17 cellular contexts compared by ENCODE assay signal in the genomic region with DNA sequence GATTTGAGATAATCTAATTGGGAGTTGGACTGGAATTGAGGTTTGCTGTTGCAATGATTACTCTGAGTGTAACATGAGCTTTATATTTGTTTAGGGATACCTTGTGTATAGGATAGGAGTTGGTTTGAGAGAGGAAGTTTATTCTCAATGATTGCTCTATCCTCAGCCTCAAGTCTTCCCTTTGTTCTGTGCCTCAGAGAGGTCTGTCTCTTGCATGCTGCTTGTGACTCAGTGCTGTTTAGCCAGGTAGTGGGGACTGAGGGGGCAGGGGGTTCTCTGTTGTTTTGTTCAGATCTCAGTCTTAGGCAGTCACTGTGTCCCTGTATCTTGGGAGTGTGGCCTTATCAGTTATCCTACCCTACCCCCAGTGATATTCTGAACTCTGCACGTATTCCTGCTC.
DNase-seq lines count a peak whose midpoint lies in the region; ATAC-seq and TF ChIP-seq lines count a peak whose summit lies in the region.
"Had no signal": no experiment of that assay in that cellular context is flagged by ENCODE, and none has a peak within 500 bp of the region (broad histone marks: within the 10 kb centered on the region; RNA-seq: fewer than 3 reads in every experiment).

No MANE protein-coding gene starts in this region.

- no peaks in the 10 kb centered on the region for H3K23me2 ChIP-seq in H9 (ENCODE audit: insufficient read length, low read depth, low read length, poor library complexity, severe bottlenecking)

- H4K91ac ChIP-seq in H9 (ENCODE audit: insufficient read length, low read depth, low read length) = no peak overlapping the region

- no peak overlapping the region for H3K4ac ChIP-seq in H9 (ENCODE audit: low read depth, low read length)

- H3K27me3 ChIP-seq in H9 (ENCODE audit: insufficient read depth, low read length) (no peaks in the 10 kb centered on the region), endodermal cell (ENCODE audit: control insufficient read depth, insufficient read depth, low read length, poor library complexity, severe bottlenecking) (no peaks in the 10 kb centered on the region)
- H3K27me3 ChIP-seq: BLaER1 had no signal

- no peak overlapping the region for H3K18ac ChIP-seq in H9 (ENCODE audit: insufficient read length, low read depth, low read length)

- H3K9me3 ChIP-seq in H9 (ENCODE audit: control insufficient read depth, low read depth, low read length) (no peaks in the 10 kb centered on the region), endodermal cell (ENCODE audit: control insufficient read depth, low read length) (no peaks in the 10 kb centered on the region)
- H3K9me3 ChIP-seq: BLaER1 had no signal

- no peak overlapping the region for H2AFZ ChIP-seq in H9 (ENCODE audit: low read length)

- H3K14ac ChIP-seq in H9 (ENCODE audit: insufficient read depth, low read length) = no peak overlapping the region

- H3K27ac ChIP-seq in H9 (ENCODE audit: insufficient read length, low read depth, low read length) (no peak overlapping the region), endodermal cell (ENCODE audit: low read depth, low read length) (no peak overlapping the region)
- H3K27ac ChIP-seq: BLaER1, HL-60 had no signal

- no peak overlapping the region for H4K8ac ChIP-seq in H9 (replicated peaks; ENCODE audit: insufficient read length, low read depth, low read length)

- H3K9ac ChIP-seq in H9 (ENCODE audit: extremely low read depth, insufficient read length, low read length) (no peak overlapping the region), endodermal cell (ENCODE audit: extremely low read depth, low read length, poor library complexity, severe bottlenecking) (no peak overlapping the region)
- H3K9ac ChIP-seq: BLaER1 had no signal

- H2BK15ac ChIP-seq in H9 (ENCODE audit: low read depth, low read length) = no peak overlapping the region

- H3K4me1 Mint-ChIP-seq in H9 (peaks cover 15 to 20% of the 10 kb centered on the region in 2 experiments), endodermal cell (peaks cover 13% of the 10 kb centered on the region), progenitor cell of endocrine pancreas (ENCODE audit: low read depth) (peaks cover 10% of the 10 kb centered on the region)

- no peak overlapping the region for H2AK5ac ChIP-seq in H9 (ENCODE audit: insufficient read length, low read length)

- no peak overlapping the region for H3K23ac ChIP-seq in H9 (ENCODE audit: insufficient read length, low read depth, low read length)

- H3T11ph ChIP-seq in H9 (ENCODE audit: low read length) = no peak overlapping the region

- no peak for ATAC-seq in HG03571 (IDR thresholded peaks at IDR 0.05; ENCODE audit: unreplicated experiment)
- ATAC-seq: CD8-positive, alpha-beta T cell; K562; SK-N-SH treated with all-trans-retinoic acid at 6 μM for 48 hours had no signal

- no CpG with 5 or more reads among the region's 1 CpG for WGBS in H9 (ENCODE audit: extremely low coverage, insufficient read length, low lambda C conversion rate)
- 71 to 76% methylated on average over 1 of the region's 1 CpG for WGBS in endodermal cell (ENCODE audit: insufficient coverage in 1 of 2, insufficient read length in 1 of 2), 2 experiments

- peaks cover 3 to 5% of the 10 kb centered on the region in 2 experiments; a peak in 4 of 5 replicates for H3K9me3 Mint-ChIP-seq in H9
- peaks cover 5% of the 10 kb centered on the region for H3K9me3 Mint-ChIP-seq in endodermal cell
- H3K9me3 Mint-ChIP-seq in progenitor cell of endocrine pancreas (ENCODE audit: low read depth) = no peaks in the 10 kb centered on the region

- no peak overlapping the region for H3K56ac ChIP-seq in H9 (ENCODE audit: insufficient read length, low read depth, low read length)

- H3K79me2 ChIP-seq in H9 (ENCODE audit: insufficient read depth, low read length) = no peaks in the 10 kb centered on the region

- H3K4me2 ChIP-seq in H9 (ENCODE audit: insufficient read depth, insufficient read length, low read length) = no peak overlapping the region
- H3K4me2 ChIP-seq: BLaER1 had no signal

- no peak overlapping the region for H3K4me3 ChIP-seq in endodermal cell (ENCODE audit: low read length)
- H3K4me3 ChIP-seq: BLaER1, K562 had no signal

- no peak overlapping the region for H2BK5ac ChIP-seq in H9 (ENCODE audit: insufficient read length, low read length)

- no peaks in the 10 kb centered on the region for H3K27me3 Mint-ChIP-seq in H9 (ENCODE audit: low read depth)
- H3K27me3 Mint-ChIP-seq in endodermal cell (ENCODE audit: insufficient read depth) = no peaks in the 10 kb centered on the region
- H3K27me3 Mint-ChIP-seq in progenitor cell of endocrine pancreas = no peaks in the 10 kb centered on the region

- H2BK12ac ChIP-seq in H9 (ENCODE audit: insufficient read length, low read depth, low read length) = no peak overlapping the region

- H3K36me3 Mint-ChIP-seq in H9 (ENCODE audit: insufficient read depth in 1 of 3, low read depth in 3 of 3) = peaks cover 0 to 8% (median 2%) of the 10 kb centered on the region in 3 experiments; a peak in 2 of 7 replicates
- H3K36me3 Mint-ChIP-seq in endodermal cell (ENCODE audit: low read depth) = no peaks in the 10 kb centered on the region
- H3K36me3 Mint-ChIP-seq in progenitor cell of endocrine pancreas (ENCODE audit: insufficient read depth) = no peaks in the 10 kb centered on the region
- H3K36me3 Mint-ChIP-seq: CD8-positive, alpha-beta T cell had no signal

- H3K4me1 ChIP-seq in H9 (ENCODE audit: insufficient read depth, low read length) (no peaks in the 10 kb centered on the region; the same call in 1 of the 2 replicates), endodermal cell (ENCODE audit: control insufficient read depth, insufficient read depth, low read length) (no peaks in the 10 kb centered on the region)

- H3K4me3 Mint-ChIP-seq in H9 (no peak overlapping the region), endodermal cell (no peak overlapping the region), progenitor cell of endocrine pancreas (ENCODE audit: low read depth) (no peak overlapping the region)
- H3K4me3 Mint-ChIP-seq: CD8-positive, alpha-beta T cell had no signal

- no peak overlapping the region for H2BK120ac ChIP-seq in H9 (ENCODE audit: low read depth, low read length, poor library complexity, severe bottlenecking)

- no peak overlapping the region for H2BK20ac ChIP-seq in H9 (ENCODE audit: low read depth, low read length, poor library complexity, severe bottlenecking)

- H3K27ac Mint-ChIP-seq in H9 (peak overlapping the region in 2 of 3 experiments; percentile 10 to 63; a peak in 1 of 7 replicates), endodermal cell (peak overlapping the region; percentile 60), progenitor cell of endocrine pancreas (no peak overlapping the region)
- H3K27ac Mint-ChIP-seq: CD8-positive, alpha-beta T cell had no signal

- no peaks in the 10 kb centered on the region for H3K36me3 ChIP-seq in endodermal cell (ENCODE audit: control insufficient read depth, insufficient read depth, low read length)
- H3K36me3 ChIP-seq: BLaER1 had no signal

- DNase-seq in DMS153 (lab: John Stamatoyannopoulos, UW) (peak; percentile 72), H9 (no peak), NCI-H748 (lab: John Stamatoyannopoulos, UW; ENCODE audit: unreplicated experiment) (peak; percentile 75), endodermal cell (no peak), activated T-cell treated with anti-CD3 and anti-CD28 coated beads for 4 hours (no peak), progenitor cell of endocrine pancreas (ENCODE audit: low spot score, unreplicated experiment) (no peak), HuH-7.5 (ENCODE audit: low spot score) (no peak)
- DNase-seq: CD8-positive, alpha-beta T cell; NCI-H1436 treated with DMSO at 0.1 percent for 48 hours; NCI-H2081 treated with DMSO at 0.1 percent for 48 hours; NCI-H226; SHP77 had no signal

- no peaks in the 10 kb centered on the region for H4K20me1 ChIP-seq in H9 (ENCODE audit: control insufficient read depth, insufficient read depth, insufficient read length)
- H4K20me1 ChIP-seq: BLaER1 had no signal

- no peaks in the 10 kb centered on the region for H3K79me1 ChIP-seq in H9 (ENCODE audit: insufficient read depth, low read depth, low read length, poor library complexity, severe bottlenecking)

- H4K5ac ChIP-seq in H9 (ENCODE audit: insufficient read length, low read depth, low read length) = no peak overlapping the region

- TF ChIP-seq CTCF in H9 (conservative IDR thresholded peaks at IDR 0.05) (no peak), endodermal cell (conservative IDR thresholded peaks at IDR 0.05) (no peak), progenitor cell of endocrine pancreas (IDR thresholded peaks at IDR 0.05; ENCODE audit: unreplicated experiment) (no peak)

Comparison
In these comparisons a context has a peak if more than half of its experiments do, and no peak if none do; other contexts are left out.
1. DNase-seq: peak in DMS153 (single experiment) and NCI-H748 (single experiment); none in H9 (single experiment), endodermal cell (single experiment), activated T-cell treated with anti-CD3 and anti-CD28 coated beads for 4 hours (single experiment), progenitor cell of endocrine pancreas (single experiment) and HuH-7.5 (single experiment).